Comparison of ENCODE assay signal across 15 cellular contexts in genomic region chr11:121444508-121444907, GRCh38.
"Had no signal": no experiment of that assay in that cellular context is flagged by ENCODE, and none has a peak within 500 bp of the region (broad histone marks: within the 10 kb centered on the region; RNA-seq: fewer than 3 reads in every experiment).

No MANE protein-coding gene starts in this region.

- ATAC-seq: body of pancreas; effector memory CD8-positive, alpha-beta T cell; gastroesophageal sphincter had no signal

- H3K27me3 Mint-ChIP-seq: effector memory CD8-positive, alpha-beta T cell had no signal

- DNase-seq: activated gamma-delta T cell; activated T-cell treated with anti-CD3 and anti-CD28 coated beads for 4 hours; amniotic stem cell; body of pancreas; central memory CD4-positive, alpha-beta T cell; effector memory CD8-positive, alpha-beta T cell; hippocampal formation; kidney glomerular epithelial cell; stimulated activated CD4-positive, alpha-beta T cell treated with anti-CD3 and anti-CD28 coated beads, Interleukin-2, amount 100 ng/mL, for 48 hours; stimulated activated CD8-positive, alpha-beta memory T cell treated with anti-CD3 and anti-CD28 coated beads, Interleukin-4, amount 100 ng/mL, for 48 hours; SW 1271; T-helper 9 cell; thyroid gland had no signal

- H3K4me3 Mint-ChIP-seq: effector memory CD8-positive, alpha-beta T cell; neural crest cell had no signal

- H3K9me3 Mint-ChIP-seq: effector memory CD8-positive, alpha-beta T cell; neural crest cell had no signal
